8 cellular contexts compared by ENCODE assay signal in genomic region chr20:5642155-5642981, GRCh38. TPM values are rescaled to one million over a fixed set of nuclear protein-coding genes. Genes with fewer than 3 reads are reported as not detected.
DNase-seq lines count a peak whose midpoint lies in the region; ATAC-seq and TF ChIP-seq lines count a peak whose summit lies in the region.

No MANE protein-coding gene starts in this region.

- in situ Hi-C loops in GM13976 (cut with MboI; ENCODE audit: low sequenced_read_pairs, unreplicated experiment): no loop called here

- no peaks in the 10 kb centered on the region for H3K27me3 Mint-ChIP-seq in activated naive CD8-positive, alpha-beta T cell treated with anti-CD3 and anti-CD28 coated beads for 36 hours
- H3K27me3 Mint-ChIP-seq in activated naive CD8-positive, alpha-beta T cell treated with anti-CD3 and anti-CD28 coated beads, Interleukin-2, amount 50 U/mL, for 24 hours: no peaks in the 10 kb centered on the region

- H3K36me3 Mint-ChIP-seq in activated naive CD8-positive, alpha-beta T cell treated with anti-CD3 and anti-CD28 coated beads for 36 hours: no peaks in the 10 kb centered on the region
- H3K36me3 Mint-ChIP-seq in activated naive CD8-positive, alpha-beta T cell treated with anti-CD3 and anti-CD28 coated beads, Interleukin-2, amount 50 U/mL, for 24 hours (ENCODE audit: low read depth): no peaks in the 10 kb centered on the region

- H3K9me3 ChIP-seq in adrenal gland (replicated peaks in 1 of 3) (no peaks in the 10 kb centered on the region), left lung (peaks cover 0 to 11% of the 10 kb centered on the region in 2 donors), uterus (no peaks in the 10 kb centered on the region)

- H3K4me3 ChIP-seq in adrenal gland (no peak overlapping the region), left lung (no peak overlapping the region), uterus (no peak overlapping the region)

- no peak overlapping the region for H3K4me3 Mint-ChIP-seq in activated naive CD8-positive, alpha-beta T cell treated with anti-CD3 and anti-CD28 coated beads for 36 hours
- no peak overlapping the region for H3K4me3 Mint-ChIP-seq in activated naive CD8-positive, alpha-beta T cell treated with anti-CD3 and anti-CD28 coated beads, Interleukin-2, amount 50 U/mL, for 24 hours

- peak overlapping the region; percentile 71 for H3K27ac Mint-ChIP-seq in activated naive CD8-positive, alpha-beta T cell treated with anti-CD3 and anti-CD28 coated beads for 36 hours
- H3K27ac Mint-ChIP-seq in activated naive CD8-positive, alpha-beta T cell treated with anti-CD3 and anti-CD28 coated beads, Interleukin-2, amount 50 U/mL, for 24 hours: no peak overlapping the region

- no peak for DNase-seq in activated naive CD8-positive, alpha-beta T cell treated with anti-CD3 and anti-CD28 coated beads for 36 hours
- no peak for DNase-seq in activated naive CD8-positive, alpha-beta T cell treated with anti-CD3 and anti-CD28 coated beads, Interleukin-2, amount 50 U/mL, for 24 hours
- DNase-seq in adrenal gland (peak; percentile 59 to 89 (median 83)), left lung (peak in 1 of 2 donors; percentile 65), uterus (peak in 1 of 2 donors; percentile 31), GM13976 (ENCODE audit: low spot score) (no peak)

- 0 to 5% (median 3%) methylated on average over 3 of the region's 3 CpGs for WGBS in adrenal gland, 4 donors

- TF ChIP-seq POLR2A in adrenal gland (IDR thresholded peaks at IDR 0.05) (peak in 1 of 2 donors; percentile 9), uterus (IDR thresholded peaks at IDR 0.05) (no peak)

- H3K27me3 ChIP-seq in adrenal gland (no peaks in the 10 kb centered on the region), left lung (no peaks in the 10 kb centered on the region), uterus (no peaks in the 10 kb centered on the region)

- H3K4me1 Mint-ChIP-seq in activated naive CD8-positive, alpha-beta T cell treated with anti-CD3 and anti-CD28 coated beads for 36 hours: peaks cover 23% of the 10 kb centered on the region
- H3K4me1 Mint-ChIP-seq in activated naive CD8-positive, alpha-beta T cell treated with anti-CD3 and anti-CD28 coated beads, Interleukin-2, amount 50 U/mL, for 24 hours: peaks cover 41% of the 10 kb centered on the region

- TF ChIP-seq CTCF in adrenal gland (IDR thresholded peaks at IDR 0.05) (no peak), left lung (IDR thresholded peaks at IDR 0.05) (no peak), uterus (IDR thresholded peaks at IDR 0.05) (no peak), GM13976 (IDR thresholded peaks at IDR 0.05; ENCODE audit: borderline replicate concordance, control extremely low read depth, extremely low read depth, insufficient read depth, missing control alignments) (no peak)

- H3K4me1 ChIP-seq in adrenal gland (replicated peaks in 1 of 2) (peaks cover 24 to 41% of the 10 kb centered on the region in 2 donors), left lung (peaks cover 3 to 60% of the 10 kb centered on the region in 2 donors), uterus (no peaks in the 10 kb centered on the region)

- H3K36me3 ChIP-seq in adrenal gland (replicated peaks in 1 of 2): no peaks in the 10 kb centered on the region
- no peaks in the 10 kb centered on the region for H3K36me3 ChIP-seq in left lung
- no peaks in the 10 kb centered on the region for H3K36me3 ChIP-seq in uterus

- intact Hi-C loops in adrenal gland (cut with DNase I) (no loop called here), left lung (cut with DNase I) (no loop called here), uterus (cut with DNase I; ENCODE audit: low total_unique reads) (no loop called here)

- peaks cover 11% of the 10 kb centered on the region for H3K9me3 Mint-ChIP-seq in activated naive CD8-positive, alpha-beta T cell treated with anti-CD3 and anti-CD28 coated beads for 36 hours
- peaks cover 7% of the 10 kb centered on the region for H3K9me3 Mint-ChIP-seq in activated naive CD8-positive, alpha-beta T cell treated with anti-CD3 and anti-CD28 coated beads, Interleukin-2, amount 50 U/mL, for 24 hours

- ATAC-seq in activated naive CD8-positive, alpha-beta T cell treated with anti-CD3 and anti-CD28 coated beads, Interleukin-2, amount 50 U/mL, for 24 hours: no peak
- ATAC-seq in left lung: peak; percentile 73
- ATAC-seq in GM19324 (IDR thresholded peaks at IDR 0.05; ENCODE audit: low FRiP score, unreplicated experiment): no peak
- ATAC-seq in GM18907 (IDR thresholded peaks at IDR 0.05; ENCODE audit: unreplicated experiment): no peak

- H3K27ac ChIP-seq in adrenal gland: peak overlapping the region; percentile 54 to 86 (median 78)
- peak overlapping the region; percentile 65 to 91 for H3K27ac ChIP-seq in left lung
- peak overlapping the region; percentile 27 to 36 for H3K27ac ChIP-seq in uterus

RNA-seq across cellular contexts. Expression of gene GPCPD1, which starts 31.6 kb away (rescaled TPM):
- 10 to 100 TPM; 23.7 to 24.3 TPM for total RNA-seq in activated naive CD8-positive, alpha-beta T cell treated with anti-CD3 and anti-CD28 coated beads for 36 hours
- total RNA-seq in adrenal gland: 10 to 100 TPM in 6 of 8 donors, 1 to 10 TPM in 2; 8.4 to 39.8 (median 35.2) TPM
- polyA plus RNA-seq in adrenal gland: 10 to 100 TPM; 30.7 to 44.0 (median 42.8) TPM
- 10 to 100 TPM; 54.7 to 74.6 TPM for total RNA-seq in left lung
- 10 to 100 TPM; 10.8 to 78.9 (median 36.3) TPM for total RNA-seq in uterus

Comparison
In these comparisons a context has a peak if more than half of its experiments do, and no peak if none do; other contexts are left out.
1. DNase-seq: peak in adrenal gland (7 of 7); none in activated naive CD8-positive, alpha-beta T cell treated with anti-CD3 and anti-CD28 coated beads for 36 hours (single experiment), activated naive CD8-positive, alpha-beta T cell treated with anti-CD3 and anti-CD28 coated beads, Interleukin-2, amount 50 U/mL, for 24 hours (single experiment) and GM13976 (single experiment).
2. Peak in every context shown above with its lines, with median percentiles within 50 percentile points of each other: H3K27ac ChIP-seq.